Comparison of ENCODE assay signal across 8 cellular contexts in genomic region chr9:90914868-90915483, GRCh38.
DNase-seq lines count a peak whose midpoint lies in the region; ATAC-seq and TF ChIP-seq lines count a peak whose summit lies in the region.

No MANE protein-coding gene starts in this region.

- ATAC-seq in GM19043 (IDR thresholded peaks at IDR 0.05; ENCODE audit: low read depth, unreplicated experiment) (peak; percentile 94), HG03342 (IDR thresholded peaks at IDR 0.05; ENCODE audit: unreplicated experiment) (peak; percentile 83)

- H3K4me3 ChIP-seq in BJ (ENCODE audit: low read depth, low read length) (no peak overlapping the region), coronary artery (no peak overlapping the region), lower leg skin (ENCODE audit: low read depth, poor library complexity, severe bottlenecking) (no peak overlapping the region)

- CTCF ChIA-PET in BJ (lab: Yijun Ruan, JAX): interaction anchor here (0.6 to 9.0 kb wide), 57 partner anchors 8 to 1121 kb away, joined by 3 to 152 read pairs (median 4); partner anchors contain the start of gene NFIL3

- POLR2A ChIA-PET in BJ (lab: Charles Lee): no interaction called here

- DNase-seq in BJ (ENCODE audit: low read depth) (no peak), NCI-H510A (lab: John Stamatoyannopoulos, UW) (peak; percentile 46), coronary artery (ENCODE audit: low spot score) (no peak), lower leg skin (ENCODE audit: low spot score in 2 of 2) (peak in 1 of 2 donors; percentile 32)
- peak; percentile 68 for DNase-seq in activated CD4-positive, alpha-beta T cell treated with anti-CD3 and anti-CD28 coated beads, Interleukin-2, amount 50 U/mL, for 1 hour
- DNase-seq in stimulated activated CD8-positive, alpha-beta memory T cell treated with anti-CD3 and anti-CD28 coated beads, Interleukin-12 subunit alpha, Interleukin-12 subunit beta, amount 100 ng/mL, for 1 hour (ENCODE audit: low read depth): peak; percentile 57

- H3K27ac ChIP-seq in coronary artery: no peak overlapping the region

- 13 to 17% methylated on average over 7 of the region's 7 CpGs for WGBS in lower leg skin, 2 donors

- H3K27me3 ChIP-seq in BJ (ENCODE audit: control insufficient read depth, insufficient read depth, low read length): no peaks in the 10 kb centered on the region

- TF ChIP-seq CTCF in BJ (IDR thresholded peaks at IDR 0.05; ENCODE audit: insufficient read depth, low read depth, low read length) (peak; percentile 84), coronary artery (IDR thresholded peaks at IDR 0.05) (peak; percentile 83), lower leg skin (IDR thresholded peaks at IDR 0.05) (peak in 2 of 3 donors; percentile 51 to 93)

- intact Hi-C loops in lower leg skin (cut with DNase I; ENCODE audit: low total_unique reads): loop anchor here (5.0 kb wide), 2 partner anchors 512 to 812 kb away; no protein-coding TSS in a partner anchor

- no peak for TF ChIP-seq POLR2A in lower leg skin (IDR thresholded peaks at IDR 0.05)

- no peaks in the 10 kb centered on the region for H3K36me3 ChIP-seq in BJ (ENCODE audit: control insufficient read depth, insufficient read depth, low read length)

Comparison
In these comparisons a context has a peak if more than half of its experiments do, and no peak if none do; other contexts are left out.
1. DNase-seq: peak in NCI-H510A (single experiment), activated CD4-positive, alpha-beta T cell treated with anti-CD3 and anti-CD28 coated beads, Interleukin-2, amount 50 U/mL, for 1 hour (single experiment) and stimulated activated CD8-positive, alpha-beta memory T cell treated with anti-CD3 and anti-CD28 coated beads, Interleukin-12 subunit alpha, Interleukin-12 subunit beta, amount 100 ng/mL, for 1 hour (single experiment); none in BJ (single experiment) and coronary artery (single experiment).
2. Peak in every context shown above with its lines, with median percentiles within 50 percentile points of each other: CTCF ChIP-seq.